In the genomic region with DNA sequence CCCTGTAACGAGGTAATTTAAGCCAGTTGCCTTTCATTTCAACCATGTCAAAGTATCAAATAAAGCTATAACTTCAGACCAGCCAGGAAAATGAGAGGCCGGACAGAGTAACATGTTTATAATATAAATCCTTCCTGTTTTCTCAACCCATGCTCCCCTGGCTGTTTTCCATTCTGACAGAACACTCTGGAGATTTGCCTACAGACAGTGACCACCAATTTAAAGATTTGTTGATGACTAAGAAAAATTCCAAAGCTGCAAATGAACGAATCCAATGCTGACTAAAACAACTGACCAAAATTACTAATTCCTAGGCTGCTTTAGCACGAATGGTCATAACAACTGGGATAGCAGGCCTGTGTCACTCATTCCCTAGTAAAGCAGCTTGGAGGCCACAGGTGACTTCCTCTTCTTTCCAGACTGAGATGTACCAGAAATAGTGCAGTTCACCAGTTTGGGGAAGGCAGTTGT, we compare ENCODE assay signal across 8 cellular contexts.
DNase-seq lines count a peak whose midpoint lies in the region; ATAC-seq, FAIRE-seq and TF ChIP-seq lines count a peak whose summit lies in the region.

No MANE protein-coding gene starts in this region.

- no peak overlapping the region for H4K91ac ChIP-seq in H9 (ENCODE audit: insufficient read length, low read depth, low read length)

- H3K56ac ChIP-seq in H9 (ENCODE audit: insufficient read length, low read depth, low read length) = no peak overlapping the region

- H3K4me2 ChIP-seq in GM23338 (no peak overlapping the region), skeletal muscle satellite cell (ENCODE audit: low read length) (peak overlapping the region; percentile 74), H9 (ENCODE audit: insufficient read depth, insufficient read length, low read length) (no peak overlapping the region)

- no peak overlapping the region for H3K4me3 ChIP-seq in GM23338
- H3K4me3 ChIP-seq in foreskin fibroblast (ENCODE audit: low read depth in 1 of 2, low read length in 2 of 2) = no peak overlapping the region
- H3K4me3 ChIP-seq in skeletal muscle satellite cell (ENCODE audit: low read length) = peak overlapping the region; percentile 31

- TF ChIP-seq CTCF in GM23338 (conservative IDR thresholded peaks at IDR 0.05; ENCODE audit: low read depth in 2 of 2) = no peak
- no peak for TF ChIP-seq CTCF in foreskin fibroblast (IDR thresholded peaks at IDR 0.05; ENCODE audit: low read depth, low read length)
- TF ChIP-seq CTCF in H9 (conservative IDR thresholded peaks at IDR 0.05) = no peak

- peak overlapping the region; percentile 87 for H3K9ac ChIP-seq in skeletal muscle satellite cell (ENCODE audit: low read depth, low read length)
- H3K9ac ChIP-seq in H9 (ENCODE audit: extremely low read depth, insufficient read length, low read length) = no peak overlapping the region

- no peak overlapping the region for H3K23ac ChIP-seq in H9 (ENCODE audit: insufficient read length, low read depth, low read length)

- peak; percentile 84 for FAIRE-seq in TTC549 (lab: Jason Lieb, UNC)

- H3K27ac ChIP-seq in GM23338 (ENCODE audit: low read depth) = peak overlapping the region; percentile 61; the same call in 1 of the 2 replicates
- H3K27ac ChIP-seq in H9 (ENCODE audit: insufficient read length, low read depth, low read length) = no peak overlapping the region

- H3K27me3 Mint-ChIP-seq in GM23338 (ENCODE audit: insufficient read depth, low read depth, poor library complexity) (no peaks in the 10 kb centered on the region), H9 (ENCODE audit: low read depth) (peaks cover 1% of the 10 kb centered on the region; the same call in 1 of the 2 replicates)

- H3K9me3 Mint-ChIP-seq in GM23338 (no peaks in the 10 kb centered on the region), H9 (no peaks in the 10 kb centered on the region)

- H3K9me2 ChIP-seq in GM23338 (ENCODE audit: insufficient read depth) = no peaks in the 10 kb centered on the region

- H4K5ac ChIP-seq in H9 (ENCODE audit: insufficient read length, low read depth, low read length) = no peak overlapping the region

- ATAC-seq in GM23338 = no peak
- no peak for ATAC-seq in HG02852 (IDR thresholded peaks at IDR 0.05; ENCODE audit: unreplicated experiment)

- H3K36me3 Mint-ChIP-seq in GM23338 (ENCODE audit: low read depth) (no peaks in the 10 kb centered on the region), H9 (ENCODE audit: insufficient read depth in 1 of 3, low read depth in 3 of 3) (no peaks in the 10 kb centered on the region)

- H3K4me3 Mint-ChIP-seq in GM23338 = no peak overlapping the region
- no peak overlapping the region for H3K4me3 Mint-ChIP-seq in H9

- H4K8ac ChIP-seq in H9 (replicated peaks; ENCODE audit: insufficient read length, low read depth, low read length) = no peak overlapping the region

- no peak overlapping the region for H3T11ph ChIP-seq in H9 (ENCODE audit: low read length)

- H2AK5ac ChIP-seq in H9 (ENCODE audit: insufficient read length, low read length) = no peak overlapping the region

- no peak overlapping the region for H2BK5ac ChIP-seq in H9 (ENCODE audit: insufficient read length, low read length)

- WGBS in H9 (ENCODE audit: extremely low coverage, insufficient read length, low lambda C conversion rate) = no CpG with 5 or more reads among the region's 4 CpGs

- no peak overlapping the region for H2BK12ac ChIP-seq in H9 (ENCODE audit: insufficient read length, low read depth, low read length)

- H3K27me3 ChIP-seq in GM23338 (ENCODE audit: insufficient read depth) = no peaks in the 10 kb centered on the region
- no peaks in the 10 kb centered on the region for H3K27me3 ChIP-seq in skeletal muscle satellite cell (ENCODE audit: control insufficient read depth, insufficient read depth, low read length)
- H3K27me3 ChIP-seq in H9 (ENCODE audit: insufficient read depth, low read length) = no peaks in the 10 kb centered on the region

- H3F3A ChIP-seq in GM23338 (replicated peaks; ENCODE audit: low read depth) = no peaks in the 10 kb centered on the region

- H3K79me2 ChIP-seq in GM23338 (replicated peaks; ENCODE audit: insufficient read depth) = no peaks in the 10 kb centered on the region
- no peaks in the 10 kb centered on the region for H3K79me2 ChIP-seq in H9 (ENCODE audit: insufficient read depth, low read length)

- no peak overlapping the region for H2BK120ac ChIP-seq in H9 (ENCODE audit: low read depth, low read length, poor library complexity, severe bottlenecking)

- H3K4me1 Mint-ChIP-seq in GM23338 (peaks cover 21% of the 10 kb centered on the region), H9 (peaks cover 18 to 22% of the 10 kb centered on the region in 2 experiments)

- no peaks in the 10 kb centered on the region for H4K20me1 ChIP-seq in GM23338 (replicated peaks; ENCODE audit: insufficient read depth)
- H4K20me1 ChIP-seq in H9 (ENCODE audit: control insufficient read depth, insufficient read depth, insufficient read length) = no peaks in the 10 kb centered on the region

- H3K4ac ChIP-seq in H9 (ENCODE audit: low read depth, low read length) = no peak overlapping the region

- H2AFZ ChIP-seq in GM23338 (no peak overlapping the region), H9 (ENCODE audit: low read length) (no peak overlapping the region)

- H3K23me2 ChIP-seq in H9 (ENCODE audit: insufficient read length, low read depth, low read length, poor library complexity, severe bottlenecking) = no peaks in the 10 kb centered on the region

- no peaks in the 10 kb centered on the region for H3K9me3 ChIP-seq in skeletal muscle satellite cell (replicated peaks; ENCODE audit: low read length)
- H3K9me3 ChIP-seq in H9 (ENCODE audit: control insufficient read depth, low read depth, low read length) = no peaks in the 10 kb centered on the region

- no peak overlapping the region for H3K14ac ChIP-seq in H9 (ENCODE audit: insufficient read depth, low read length)

- H3K79me1 ChIP-seq in H9 (ENCODE audit: insufficient read depth, low read depth, low read length, poor library complexity, severe bottlenecking) = no peaks in the 10 kb centered on the region

- no peak overlapping the region for H2BK15ac ChIP-seq in H9 (ENCODE audit: low read depth, low read length)

- H3K18ac ChIP-seq in H9 (ENCODE audit: insufficient read length, low read depth, low read length) = no peak overlapping the region

- DNase-seq in GM23338 (ENCODE audit: low spot score) = no peak
- peak; percentile 88 to 93 for DNase-seq in foreskin fibroblast
- no peak for DNase-seq in H9
- no peak for DNase-seq in NCI-H526 (lab: John Stamatoyannopoulos, UW)
- no peak for DNase-seq in NCI-H446 treated with DMSO at 0.1 percent for 48 hours (lab: John Stamatoyannopoulos, UW)

- H2BK20ac ChIP-seq in H9 (ENCODE audit: low read depth, low read length, poor library complexity, severe bottlenecking) = no peak overlapping the region

- H3K4me1 ChIP-seq in GM23338 (ENCODE audit: insufficient read depth) = peaks cover 9% of the 10 kb centered on the region; the same call in 1 of the 2 replicates
- H3K4me1 ChIP-seq in skeletal muscle satellite cell (ENCODE audit: control insufficient read depth, insufficient read depth, low read length) = peaks cover 86% of the 10 kb centered on the region
- H3K4me1 ChIP-seq in H9 (ENCODE audit: insufficient read depth, low read length) = peaks cover 5% of the 10 kb centered on the region

- no peaks in the 10 kb centered on the region for H3K36me3 ChIP-seq in GM23338 (ENCODE audit: insufficient read depth)
- no peaks in the 10 kb centered on the region for H3K36me3 ChIP-seq in skeletal muscle satellite cell (ENCODE audit: insufficient read depth, low read length)

- no peak overlapping the region for H3K27ac Mint-ChIP-seq in GM23338
- no peak overlapping the region for H3K27ac Mint-ChIP-seq in H9

Comparison
In these comparisons a context has a peak if more than half of its experiments do, and no peak if none do; other contexts are left out.
1. DNase-seq: peak in foreskin fibroblast (2 of 2); none in GM23338 (single experiment), H9 (single experiment), NCI-H526 (0 of 2) and NCI-H446 treated with DMSO at 0.1 percent for 48 hours (single experiment).